18 cellular contexts compared by ENCODE assay signal in genomic region chr7:19916011-19916410, GRCh38.
DNase-seq lines count a peak whose midpoint lies in the region; ATAC-seq, FAIRE-seq and TF ChIP-seq lines count a peak whose summit lies in the region.
"Had no signal": no experiment of that assay in that cellular context is flagged by ENCODE, and none has a peak within 500 bp of the region (broad histone marks: within the 10 kb centered on the region; RNA-seq: fewer than 3 reads in every experiment).

No MANE protein-coding gene starts in this region.

- TF ChIP-seq POLR2A in A549 (IDR thresholded peaks at IDR 0.05; ENCODE audit: low read length) = no peak
- TF ChIP-seq POLR2A in HCT116 (IDR thresholded peaks at IDR 0.05; ENCODE audit: borderline replicate concordance, extremely low read depth, insufficient read depth, insufficient read length) = no peak
- no peak for TF ChIP-seq POLR2A in transverse colon (IDR thresholded peaks at IDR 0.05)

- TF ChIP-seq RAD21 in A549 (conservative IDR thresholded peaks at IDR 0.05 in 1 of 2, IDR thresholded peaks at IDR 0.05 in 1 of 2) (no peak), HCT116 (IDR thresholded peaks at IDR 0.05; ENCODE audit: low read depth) (no peak)

- CTCF ChIA-PET in A549 (lab: Yijun Ruan, JAX) (no interaction called here), HCT116 (lab: Charles Lee) (no interaction called here)

- H3K9me3 ChIP-seq in A549 (no peaks in the 10 kb centered on the region), HCT116 (ENCODE audit: control insufficient read depth in 1 of 2, insufficient read depth in 1 of 2, low read depth in 1 of 2, low read length in 2 of 2) (peaks cover 0 to 6% of the 10 kb centered on the region in 2 experiments; a peak in 1 of 4 replicates), RWPE2 (ENCODE audit: severe bottlenecking) (no peaks in the 10 kb centered on the region), transverse colon (no peaks in the 10 kb centered on the region)
- H3K9me3 ChIP-seq: right atrium auricular region had no signal

- no TSS peak for BruUV-seq in HCT116 (replicated peaks; lab: Mats Ljungman, UMichigan)

- H3K4me3 ChIP-seq in A549 (no peak overlapping the region), HCT116 (replicated peaks in 1 of 2; ENCODE audit: low read depth in 1 of 2, low read length in 2 of 2) (peak overlapping the region in 1 of 2 experiments; percentile 20; a peak in 1 of 4 replicates), RWPE2 (ENCODE audit: severe bottlenecking) (no peak overlapping the region), transverse colon (no peak overlapping the region)
- H3K4me3 ChIP-seq: neural progenitor cell, right atrium auricular region had no signal

- no peaks in the 10 kb centered on the region for H3K79me2 ChIP-seq in HCT116 (ENCODE audit: insufficient read depth, low read length)

- RAD21 ChIA-PET in HCT116 (lab: Charles Lee; ENCODE audit: low non-redundant PET in 1 of 2, low total read pairs in 2 of 2, uncharacterized antibody in 2 of 2, unreplicated experiment in 2 of 2) = no interaction called here

- H3K27ac ChIP-seq in A549 (no peak overlapping the region), HCT116 (ENCODE audit: low read depth, low read length) (peak overlapping the region; percentile 70; the same call in 1 of the 2 replicates), RWPE2 (ENCODE audit: poor library complexity, severe bottlenecking) (peak overlapping the region; percentile 39), transverse colon (no peak overlapping the region)
- H3K27ac ChIP-seq: KMS-11, neural progenitor cell, right atrium auricular region had no signal

- H2AFZ ChIP-seq in HCT116 (ENCODE audit: low read depth, low read length, poor library complexity, severe bottlenecking) = peak overlapping the region; percentile 6
- H2AFZ ChIP-seq: neural progenitor cell had no signal

- H3K9ac ChIP-seq in HCT116 (ENCODE audit: low read length) = peak overlapping the region; percentile 23
- H3K9ac ChIP-seq: KMS-11, neural progenitor cell had no signal

- TF ChIP-seq EP300 in A549 (IDR thresholded peaks at IDR 0.05) (no peak), transverse colon (IDR thresholded peaks at IDR 0.05; ENCODE audit: low read depth) (no peak)

- no peaks in the 10 kb centered on the region for H3K27me3 ChIP-seq in HCT116 (ENCODE audit: insufficient read depth, low read length)
- H3K27me3 ChIP-seq in RWPE2 (ENCODE audit: insufficient read depth, poor library complexity, severe bottlenecking) = no peaks in the 10 kb centered on the region
- H3K27me3 ChIP-seq in transverse colon = no peaks in the 10 kb centered on the region
- H3K27me3 ChIP-seq: neural progenitor cell, right atrium auricular region had no signal

- WGBS in A549 (ENCODE audit: missing lambda C conversion rate) = 93% methylated on average over 1 of the region's 1 CpG
- 88 to 90% methylated on average over 1 of the region's 1 CpG for WGBS in transverse colon (ENCODE audit: low coverage in 1 of 2), 2 donors

- DNase-seq in A549 (ENCODE audit: low read depth in 1 of 2, low spot score in 1 of 2) (no peak), HCT116 (ENCODE audit: low read depth, low spot score) (peak; percentile 29), RWPE2 (ENCODE audit: low spot score) (no peak), glomerular visceral epithelial cell (ENCODE audit: extremely low spot score) (peak; percentile 53), SK-N-DZ (ENCODE audit: low spot score) (no peak), midbrain (lab: John Stamatoyannopoulos, UW) (no peak), transverse colon (no peak)
- DNase-seq: activated CD4-positive, alpha-beta T cell treated with anti-CD3 and anti-CD28 coated beads, Interleukin-2, amount 50 U/mL, for 4 hours; activated naive CD4-positive, alpha-beta T cell treated with anti-CD3 and anti-CD28 coated beads for 36 hours; NCI-H1417 treated with DMSO at 0.1 percent for 48 hours; NCI-H2171 treated with DMSO at 0.1 percent for 48 hours; RPMI8226; stimulated activated naive CD4-positive, alpha-beta T cell had no signal

- H4K20me1 ChIP-seq in HCT116 (ENCODE audit: insufficient read depth) = no peaks in the 10 kb centered on the region

- peak overlapping the region; percentile 29 for H3K4me2 ChIP-seq in A549
- peak overlapping the region; percentile 58 for H3K4me2 ChIP-seq in HCT116 (ENCODE audit: low read length)
- H3K4me2 ChIP-seq: KMS-11, neural progenitor cell had no signal

- no peak for ATAC-seq in A549
- ATAC-seq in HCT116 = peak; percentile 84
- peak; percentile 91 for ATAC-seq in RWPE2 (ENCODE audit: low read depth)
- no peak for ATAC-seq in HG02763 (IDR thresholded peaks at IDR 0.05; ENCODE audit: unreplicated experiment)

- H3K4me1 ChIP-seq in A549 (peaks cover 8% of the 10 kb centered on the region), HCT116 (ENCODE audit: control insufficient read depth in 1 of 2, insufficient read depth in 2 of 2, low read length in 2 of 2) (peaks cover 17 to 30% of the 10 kb centered on the region in 2 experiments), RWPE2 (ENCODE audit: insufficient read depth, poor library complexity, severe bottlenecking) (peaks cover 20% of the 10 kb centered on the region), transverse colon (no peaks in the 10 kb centered on the region)
- H3K4me1 ChIP-seq: neural progenitor cell had no signal

- FAIRE-seq in A549 (lab: Jason Lieb, UNC) = peak; percentile 36
- FAIRE-seq: A204.1 had no signal

- H3K36me3 ChIP-seq in HCT116 (ENCODE audit: control insufficient read depth in 1 of 2, insufficient read depth in 2 of 2, low read length in 2 of 2) (no peaks in the 10 kb centered on the region), RWPE2 (ENCODE audit: low read depth) (no peaks in the 10 kb centered on the region), transverse colon (no peaks in the 10 kb centered on the region)
- H3K36me3 ChIP-seq: neural progenitor cell, right atrium auricular region had no signal

- in situ Hi-C loops in transverse colon (cut with MboI; ENCODE audit: low pct_ligation_motif_present in 1 of 4, low pct_unique_long_range_greater_than_20kb in 1 of 4, low sequenced_read_pairs in 3 of 4) = no loop called here

- no peaks in the 10 kb centered on the region for H3K9me2 ChIP-seq in HCT116 (ENCODE audit: insufficient read depth)

- intact Hi-C loops in HCT116 (cut with micrococcal nuclease) (no loop called here), transverse colon (cut with DNase I; ENCODE audit: low total_unique reads) (no loop called here)

- TF ChIP-seq CTCF in A549 (IDR thresholded peaks at IDR 0.05) = no peak
- no peak for TF ChIP-seq CTCF in HCT116 (IDR thresholded peaks at IDR 0.05 in 2 of 3, conservative IDR thresholded peaks at IDR 0.05 in 1 of 3; ENCODE audit: borderline replicate concordance in 1 of 3, insufficient read depth in 1 of 3, low read depth in 2 of 3, low read length in 2 of 3)
- no peak for TF ChIP-seq CTCF in RWPE2 (IDR thresholded peaks at IDR 0.05; ENCODE audit: poor library complexity, severe bottlenecking)
- no peak for TF ChIP-seq CTCF in transverse colon (IDR thresholded peaks at IDR 0.05)

- POLR2A ChIA-PET in A549 (lab: Yijun Ruan, JAX) = interaction anchor here (0.6 kb wide), 1 partner anchor 74 kb away, joined by 5 read pairs; no protein-coding TSS in a partner anchor
- POLR2A ChIA-PET in HCT116 (lab: Charles Lee) = no interaction called here

TF ChIP-seq in A549, 52 proteins besides CTCF, POLR2A, EP300 and RAD21:
- TF ChIP-seq ZFP36 (IDR thresholded peaks at IDR 0.05; ENCODE audit: borderline replicate concordance, partially characterized antibody) (no peak), ESRRA (IDR thresholded peaks at IDR 0.05; ENCODE audit: borderline replicate concordance, low read length) (no peak), JUN (IDR thresholded peaks at IDR 0.05) (no peak)
TF ChIP-seq in A549: peak in this region for 0.

TF ChIP-seq in HCT116, 20 proteins besides CTCF, POLR2A, EP300 and RAD21:
- peak; percentile 45; the same call in 1 of the 2 replicates for TF ChIP-seq CBX3 (IDR thresholded peaks at IDR 0.05; ENCODE audit: low read depth)
- no peak for TF ChIP-seq EGR1 (IDR thresholded peaks at IDR 0.05; ENCODE audit: low read depth)
- no peak for TF ChIP-seq SIN3A (IDR thresholded peaks at IDR 0.05; ENCODE audit: low read depth)
- peak; percentile 61 for TF ChIP-seq TCF7L2 (IDR thresholded peaks at IDR 0.05; ENCODE audit: borderline replicate concordance, extremely low read depth, insufficient read depth, insufficient read length)
- TF ChIP-seq SP1 (IDR thresholded peaks at IDR 0.05; ENCODE audit: low read depth) = peak; percentile 58; the same call in 1 of the 2 replicates
- no peak for TF ChIP-seq ELF1 (IDR thresholded peaks at IDR 0.05; ENCODE audit: borderline replicate concordance, low read depth)
- no peak for TF ChIP-seq ZBTB33 (IDR thresholded peaks at IDR 0.05; ENCODE audit: extremely low read depth, insufficient replicate concordance, low read length)
- TF ChIP-seq FOSL1 (IDR thresholded peaks at IDR 0.05; ENCODE audit: low read depth) = peak; percentile 69
- TF ChIP-seq EZH2 (IDR thresholded peaks at IDR 0.05) = no peak
- TF ChIP-seq CEBPB (IDR thresholded peaks at IDR 0.05; ENCODE audit: low read depth) = 0 out of 2 replicates have a peak, but pooled peaks have one; percentile 30
- 0 out of 2 replicates have a peak, but pooled peaks have one; percentile 19 for TF ChIP-seq MAX (IDR thresholded peaks at IDR 0.05)
- no peak for TF ChIP-seq ZFX (IDR thresholded peaks at IDR 0.05)
- no peak for TF ChIP-seq EZH2phosphoT487 (IDR thresholded peaks at IDR 0.05; ENCODE audit: borderline replicate concordance)
- peak; percentile 65 for TF ChIP-seq JUND (IDR thresholded peaks at IDR 0.05)

Comparison
In these comparisons a context has a peak if more than half of its experiments do, and no peak if none do; other contexts are left out.
1. ATAC-seq: peak in HCT116 (single experiment) and RWPE2 (single experiment); none in A549 (0 of 2) and HG02763 (single experiment).
2. DNase-seq: peak in HCT116 (single experiment) and glomerular visceral epithelial cell (single experiment); none in A549 (0 of 2), RWPE2 (single experiment), SK-N-DZ (single experiment), midbrain (single experiment) and transverse colon (single experiment).
3. H3K27ac ChIP-seq: peak in HCT116 (single experiment) and RWPE2 (single experiment); none in A549 (0 of 2) and transverse colon (0 of 4).
4. Of the 6 proteins assayed by ChIP-seq in both A549 and HCT116: peak only in A549: none; only in HCT116: CEBPB and MAX; in both: none; in neither: 4.